In genomic region chr21:35904995-35905972, GRCh38 we compare ENCODE assay signal across 12 cellular contexts.
DNase-seq lines count a peak whose midpoint lies in the region; ATAC-seq, FAIRE-seq and TF ChIP-seq lines count a peak whose summit lies in the region.
"Had no signal": no experiment of that assay in that cellular context is flagged by ENCODE, and none has a peak within 500 bp of the region (broad histone marks: within the 10 kb centered on the region; RNA-seq: fewer than 3 reads in every experiment).

No MANE protein-coding gene starts in this region.

- TF ChIP-seq EP300 in tibial nerve (IDR thresholded peaks at IDR 0.05) = peak in 1 of 2 donors; percentile 28

- no peaks in the 10 kb centered on the region for H3K36me3 ChIP-seq in endothelial cell of umbilical vein (ENCODE audit: control insufficient read depth in 2 of 2, extremely low read depth in 1 of 2, insufficient read depth in 2 of 2, low read length in 2 of 2)
- no peaks in the 10 kb centered on the region for H3K36me3 ChIP-seq in lower lobe of right lung
- no peaks in the 10 kb centered on the region for H3K36me3 ChIP-seq in tibial nerve

- POLR2A ChIA-PET in endothelial cell of umbilical vein (lab: Charles Lee) = no interaction called here

- BruUV-seq in endothelial cell of umbilical vein (replicated peaks; lab: Mats Ljungman, UMichigan) = no TSS peak

- ATAC-seq in lower lobe of right lung = peak; percentile 63 to 71
- ATAC-seq: activated CD4-positive, CD25-positive, alpha-beta regulatory T cell treated with anti-CD3 and anti-CD28 coated beads, Interleukin-2, amount 50 U/mL, for 24 hours had no signal

- no peaks in the 10 kb centered on the region for H3K9me1 ChIP-seq in endothelial cell of umbilical vein (replicated peaks; ENCODE audit: control insufficient read depth, extremely low read depth, insufficient read depth, low read length)

- no peaks in the 10 kb centered on the region for H3K79me2 ChIP-seq in endothelial cell of umbilical vein (ENCODE audit: control insufficient read depth, insufficient read depth, low read length)

- H3K4me3 ChIP-seq in endothelial cell of umbilical vein (replicated peaks in 1 of 3; ENCODE audit: insufficient read depth in 1 of 3, low read depth in 1 of 3, low read length in 3 of 3) (no peak overlapping the region), lower lobe of right lung (peak overlapping the region; percentile 18), tibial nerve (peak overlapping the region in 1 of 4 donors; percentile 0)
- H3K4me3 ChIP-seq: smooth muscle cell had no signal

- H3K4me2 ChIP-seq in endothelial cell of umbilical vein (ENCODE audit: insufficient read depth, low read length) = peak overlapping the region; percentile 48
- H3K4me2 ChIP-seq: smooth muscle cell had no signal

- DNase-seq in NOMO-1 (lab: John Stamatoyannopoulos, UW; ENCODE audit: unreplicated experiment in 2 of 2) = peak; percentile 32 to 34
- peak; percentile 56 for DNase-seq in endothelial cell of umbilical vein (ENCODE audit: low read depth, low spot score)
- DNase-seq in lower lobe of right lung = no peak
- peak in 1 of 2 donors; percentile 32 for DNase-seq in tibial nerve (ENCODE audit: low spot score in 2 of 2)
- DNase-seq in NCI-H446 treated with DMSO at 0.1 percent for 48 hours (lab: John Stamatoyannopoulos, UW) = no peak
- no peak for DNase-seq in activated T-cell treated with anti-CD3 and anti-CD28 coated beads, Interleukin-2, amount 50 U/mL, for 1 hour
- DNase-seq in DMS 273 treated with DMSO at 0.1 percent for 48 hours (lab: John Stamatoyannopoulos, UW) = no peak
- DNase-seq: NCI-H526, SHP77 treated with DMSO at 0.1 percent for 48 hours had no signal

- no peak overlapping the region for H3K9ac ChIP-seq in endothelial cell of umbilical vein (replicated peaks; ENCODE audit: extremely low read depth, insufficient read depth, low read length)

- CTCF ChIA-PET in endothelial cell of umbilical vein (lab: Charles Lee) = interaction anchor here (1.0 to 1.2 kb wide), 2 partner anchors 11 to 24 kb away, joined by 3 to 4 read pairs; no protein-coding TSS in a partner anchor

- H3K4me1 ChIP-seq in endothelial cell of umbilical vein (ENCODE audit: control insufficient read depth, extremely low read depth, insufficient read depth, low read length) = peaks cover 13% of the 10 kb centered on the region
- peaks cover 12% of the 10 kb centered on the region for H3K4me1 ChIP-seq in lower lobe of right lung
- H3K4me1 ChIP-seq in tibial nerve = peaks cover 0 to 42% (median 2%) of the 10 kb centered on the region in 4 donors

- TF ChIP-seq POLR2A in endothelial cell of umbilical vein (IDR thresholded peaks at IDR 0.05; ENCODE audit: low read depth, low read length) (no peak), tibial nerve (IDR thresholded peaks at IDR 0.05) (no peak)

- TF ChIP-seq CTCF in endothelial cell of umbilical vein (IDR thresholded peaks at IDR 0.05; ENCODE audit: extremely low read depth in 1 of 2, insufficient read depth in 1 of 2, low read depth in 1 of 2, low read length in 2 of 2) (no peak), lower lobe of right lung (IDR thresholded peaks at IDR 0.05) (no peak), tibial nerve (IDR thresholded peaks at IDR 0.05) (no peak)

- H3K9me3 ChIP-seq in endothelial cell of umbilical vein (replicated peaks; ENCODE audit: control insufficient read depth, insufficient read depth, low read length) = no peaks in the 10 kb centered on the region
- no peaks in the 10 kb centered on the region for H3K9me3 ChIP-seq in lower lobe of right lung
- no peaks in the 10 kb centered on the region for H3K9me3 ChIP-seq in tibial nerve

- H4K20me1 ChIP-seq in endothelial cell of umbilical vein (replicated peaks; ENCODE audit: control insufficient read depth, extremely low read depth, insufficient read depth, low read length) = no peaks in the 10 kb centered on the region

- peak; percentile 63 for FAIRE-seq in endothelial cell of umbilical vein (lab: Jason Lieb, UNC)
- FAIRE-seq: GM12892 had no signal

- WGBS in tibial nerve, 2 donors = 51 to 55% methylated on average over 12 of the region's 12 CpGs

- H2AFZ ChIP-seq in endothelial cell of umbilical vein (ENCODE audit: low read depth, low read length) = peak overlapping the region; percentile 84

- no peak overlapping the region for H3K27ac ChIP-seq in endothelial cell of umbilical vein (ENCODE audit: insufficient read depth, low read depth, low read length)
- H3K27ac ChIP-seq in lower lobe of right lung = peak overlapping the region; percentile 59
- peak overlapping the region in 3 of 4 donors; percentile 14 to 82 (median 75) for H3K27ac ChIP-seq in tibial nerve

- intact Hi-C loops in endothelial cell of umbilical vein (cut with micrococcal nuclease) (loop anchor here (1.0 kb wide), 1 partner anchor 27 kb away; no protein-coding TSS in a partner anchor), lower lobe of right lung (cut with DNase I) (no loop called here)

- dilution Hi-C loops in endothelial cell of umbilical vein (cut with MboI; ENCODE audit: extremely low pct_ligation_motif_present, low sequenced_read_pairs) = no loop called here

- H3K27me3 ChIP-seq in endothelial cell of umbilical vein (ENCODE audit: control insufficient read depth in 2 of 2, insufficient read depth in 2 of 2, low read length in 2 of 2) (no peaks in the 10 kb centered on the region), lower lobe of right lung (ENCODE audit: low read depth) (no peaks in the 10 kb centered on the region), tibial nerve (no peaks in the 10 kb centered on the region)

TF ChIP-seq in endothelial cell of umbilical vein, 7 proteins besides CTCF, POLR2A, EP300 and RAD21:
- TF ChIP-seq FOS (IDR thresholded peaks at IDR 0.05; ENCODE audit: borderline replicate concordance, insufficient read depth, low read length) = peak; percentile 53
- TF ChIP-seq EZH2 (IDR thresholded peaks at IDR 0.05; ENCODE audit: borderline replicate concordance, low read depth, low read length, severe bottlenecking) = no peak
- no peak for TF ChIP-seq POLR2AphosphoS5 (IDR thresholded peaks at IDR 0.05; ENCODE audit: insufficient read depth, low read depth, low read length)
TF ChIP-seq in endothelial cell of umbilical vein: peak in this region for 1.

Comparison
In these comparisons a context has a peak if more than half of its experiments do, and no peak if none do; other contexts are left out.
1. DNase-seq: peak in NOMO-1 (2 of 2) and endothelial cell of umbilical vein (single experiment); none in lower lobe of right lung (single experiment), NCI-H446 treated with DMSO at 0.1 percent for 48 hours (single experiment), activated T-cell treated with anti-CD3 and anti-CD28 coated beads, Interleukin-2, amount 50 U/mL, for 1 hour (single experiment) and DMS 273 treated with DMSO at 0.1 percent for 48 hours (single experiment).